8 cellular contexts compared by ENCODE assay signal in genomic region chr14:77457115-77457521, GRCh38. TPM values are rescaled to one million over a fixed set of nuclear protein-coding genes. Genes with fewer than 3 reads are reported as not detected.
A peak's percentile ranks its signal among the peaks of the same experiment; 100 is the strongest.
DNase-seq lines count a peak whose midpoint lies in the region; ATAC-seq and TF ChIP-seq lines count a peak whose summit lies in the region.

No MANE protein-coding gene starts in this region.

- H3K9me3 ChIP-seq in BE2C: no peaks in the 10 kb centered on the region
- no peaks in the 10 kb centered on the region for H3K9me3 ChIP-seq in Panc1 (ENCODE audit: control insufficient read depth, insufficient read depth, low read depth, low read length)
- no peaks in the 10 kb centered on the region for H3K9me3 ChIP-seq in endodermal cell (ENCODE audit: control insufficient read depth, low read length)

- peak overlapping the region; percentile 60 for H3K9ac ChIP-seq in endodermal cell (ENCODE audit: extremely low read depth, low read length, poor library complexity, severe bottlenecking)

- peak overlapping the region; percentile 94 for H3K4me3 Mint-ChIP-seq in endodermal cell

- intact Hi-C loops in Panc1 (cut with micrococcal nuclease; ENCODE audit: unreplicated experiment): no loop called here

- H3K4me1 ChIP-seq in BE2C (0 out of 2 replicates have a peak, but pooled peaks cover 2% of the 10 kb centered on the region), Panc1 (ENCODE audit: control insufficient read depth, insufficient read depth, low read length) (peaks cover 11% of the 10 kb centered on the region), endodermal cell (ENCODE audit: control insufficient read depth, insufficient read depth, low read length) (peaks cover 9% of the 10 kb centered on the region)

- H3K27ac ChIP-seq in Panc1 (ENCODE audit: low read length) (peak overlapping the region; percentile 98), endodermal cell (ENCODE audit: low read depth, low read length) (no peak overlapping the region)

- H3K4me3 ChIP-seq in BE2C (ENCODE audit: low read depth, low read length) (peak overlapping the region; percentile 95), Panc1 (ENCODE audit: low read depth in 2 of 2, low read length in 2 of 2) (peak overlapping the region; percentile 75 to 98), endodermal cell (ENCODE audit: low read length) (peak overlapping the region; percentile 97)

- BruUV-seq in Panc1 (replicated peaks; lab: Mats Ljungman, UMichigan): no TSS peak

- no peak for DNase-seq in BE2C
- DNase-seq in Panc1 (ENCODE audit: low read depth, low spot score): no peak
- no peak for DNase-seq in endodermal cell
- DNase-seq in omental fat pad (ENCODE audit: low spot score): no peak
- no peak for DNase-seq in cerebellar cortex (ENCODE audit: low spot score)
- DNase-seq in SHP77 treated with DMSO at 0.1 percent for 48 hours (lab: John Stamatoyannopoulos, UW): no peak

- H3K4me1 Mint-ChIP-seq in endodermal cell: peaks cover 23% of the 10 kb centered on the region

- no peaks in the 10 kb centered on the region for H3K27me3 Mint-ChIP-seq in endodermal cell (ENCODE audit: insufficient read depth)

- no peaks in the 10 kb centered on the region for H3K9me3 Mint-ChIP-seq in endodermal cell

- peaks cover 32% of the 10 kb centered on the region for H3K36me3 Mint-ChIP-seq in endodermal cell (ENCODE audit: low read depth)

- H3K36me3 ChIP-seq in BE2C (peaks cover 29% of the 10 kb centered on the region), Panc1 (ENCODE audit: control insufficient read depth, insufficient read depth, low read length) (peaks cover 26% of the 10 kb centered on the region), endodermal cell (ENCODE audit: control insufficient read depth, insufficient read depth, low read length) (peaks cover 30% of the 10 kb centered on the region)

- no peak for TF ChIP-seq CTCF in BE2C (IDR thresholded peaks at IDR 0.05; ENCODE audit: low read depth, low read length)
- TF ChIP-seq CTCF in Panc1 (IDR thresholded peaks at IDR 0.05): no peak
- TF ChIP-seq CTCF in endodermal cell (conservative IDR thresholded peaks at IDR 0.05): no peak
- TF ChIP-seq CTCF in omental fat pad (IDR thresholded peaks at IDR 0.05): no peak

- in situ Hi-C loops in Panc1 (cut with HindIII; ENCODE audit: low pct_unique_long_range_greater_than_20kb, low sequenced_read_pairs): no loop called here

- CTCF ChIA-PET in Panc1 (lab: Charles Lee): no interaction called here

- peak overlapping the region; percentile 96 for H3K27ac Mint-ChIP-seq in endodermal cell

- ATAC-seq in GM21390 (IDR thresholded peaks at IDR 0.05; ENCODE audit: unreplicated experiment) (peak; percentile 19), Panc1 (no peak), omental fat pad (ENCODE audit: low FRiP score) (peak; percentile 26), HG02763 (IDR thresholded peaks at IDR 0.05; ENCODE audit: unreplicated experiment) (no peak)

- WGBS in endodermal cell (ENCODE audit: insufficient coverage in 1 of 2, insufficient read length in 1 of 2), 2 experiments: 0 to 1% methylated on average over 12 to 18 of the region's 18 CpGs

- POLR2A ChIA-PET in Panc1 (lab: Charles Lee): no interaction called here

- no peaks in the 10 kb centered on the region for H3K27me3 ChIP-seq in BE2C
- no peaks in the 10 kb centered on the region for H3K27me3 ChIP-seq in Panc1 (ENCODE audit: control insufficient read depth, insufficient read depth, low read length)
- no peaks in the 10 kb centered on the region for H3K27me3 ChIP-seq in endodermal cell (ENCODE audit: control insufficient read depth, insufficient read depth, low read length, poor library complexity, severe bottlenecking)

RNA-seq across cellular contexts. Expression of gene VIPAS39, which starts 0.3 kb away (rescaled TPM):
- 19.0 TPM for polyA plus RNA-seq in BE2C (2012; ENCODE audit: insufficient read depth, insufficient read length, low read depth)
- total RNA-seq in Panc1 (2021; ENCODE audit: unreplicated experiment) (12.4 TPM), endodermal cell (10 to 100 TPM; 26.7 to 29.8 TPM), omental fat pad (10 to 100 TPM in 3 of 4 donors, 1 to 10 TPM in 1; 9.5 to 17.3 (median 14.3) TPM)
- 12.8 TPM for polyA plus RNA-seq in Panc1 (2012; ENCODE audit: insufficient read length)
- 30.4 TPM for polyA plus RNA-seq in endodermal cell (2013, experiment 1 of 2)
- polyA plus RNA-seq in endodermal cell (2013, experiment 2 of 2): 31.0 TPM

RNA-seq across cellular contexts. Expression of gene AHSA1, which starts 0.8 kb away (rescaled TPM):
- polyA plus RNA-seq in BE2C (2012; ENCODE audit: insufficient read depth, insufficient read length, low read depth): 551 TPM
- total RNA-seq in Panc1 (2021; ENCODE audit: unreplicated experiment): 142 TPM
- 252 TPM for polyA plus RNA-seq in Panc1 (2012; ENCODE audit: insufficient read length)
- total RNA-seq in endodermal cell: 100 to 1,000 TPM; 151 to 178 TPM
- polyA plus RNA-seq in endodermal cell (2013, experiment 1 of 2): 97.6 TPM
- polyA plus RNA-seq in endodermal cell (2013, experiment 2 of 2): 99.0 TPM
- 100 to 1,000 TPM in 2 of 4 donors, 10 to 100 TPM in 2; 82.4 to 158 (median 101) TPM for total RNA-seq in omental fat pad

RNA-seq across cellular contexts. Expression of gene NOXRED1, which starts 33.8 kb away (rescaled TPM):
- polyA plus RNA-seq in BE2C (2012; ENCODE audit: insufficient read depth, insufficient read length, low read depth): not detected
- total RNA-seq in Panc1 (2021; ENCODE audit: unreplicated experiment) (0.10 TPM), endodermal cell (under 1 TPM; 0.49 to 0.92 TPM), omental fat pad (under 1 TPM in 2 of 4 donors, not detected in 2; 0.28 to 0.47 TPM)
- not detected for polyA plus RNA-seq in Panc1 (2012; ENCODE audit: insufficient read length)
- polyA plus RNA-seq in endodermal cell (2013, experiment 1 of 2): 0.32 TPM
- polyA plus RNA-seq in endodermal cell (2013, experiment 2 of 2): 0.29 TPM

RNA-seq across cellular contexts. Expression of gene ISM2, which starts 41.5 kb away (rescaled TPM):
- not detected for polyA plus RNA-seq in BE2C (2012; ENCODE audit: insufficient read depth, insufficient read length, low read depth)
- total RNA-seq in Panc1 (2021; ENCODE audit: unreplicated experiment) (2.6 TPM), endodermal cell (1 to 10 TPM; 1.3 to 1.6 TPM), omental fat pad (1 to 10 TPM in 2 of 4 donors, under 1 TPM in 1, not detected in 1; 0.72 to 2.3 (median 1.4) TPM)
- 3.4 TPM for polyA plus RNA-seq in Panc1 (2012; ENCODE audit: insufficient read length)
- 0.28 TPM for polyA plus RNA-seq in endodermal cell (2013, experiment 1 of 2)
- polyA plus RNA-seq in endodermal cell (2013, experiment 2 of 2): 0.12 TPM

Comparison
In these comparisons a context has a peak if more than half of its experiments do, and no peak if none do; other contexts are left out.
1. ATAC-seq: peak in GM21390 (single experiment) and omental fat pad (single experiment); none in Panc1 (single experiment) and HG02763 (single experiment).
2. Peak in every context shown above with its lines, with median percentiles within 50 percentile points of each other: H3K4me3 ChIP-seq.